ENCODE assay signal across 18 cellular contexts in the genomic region with DNA sequence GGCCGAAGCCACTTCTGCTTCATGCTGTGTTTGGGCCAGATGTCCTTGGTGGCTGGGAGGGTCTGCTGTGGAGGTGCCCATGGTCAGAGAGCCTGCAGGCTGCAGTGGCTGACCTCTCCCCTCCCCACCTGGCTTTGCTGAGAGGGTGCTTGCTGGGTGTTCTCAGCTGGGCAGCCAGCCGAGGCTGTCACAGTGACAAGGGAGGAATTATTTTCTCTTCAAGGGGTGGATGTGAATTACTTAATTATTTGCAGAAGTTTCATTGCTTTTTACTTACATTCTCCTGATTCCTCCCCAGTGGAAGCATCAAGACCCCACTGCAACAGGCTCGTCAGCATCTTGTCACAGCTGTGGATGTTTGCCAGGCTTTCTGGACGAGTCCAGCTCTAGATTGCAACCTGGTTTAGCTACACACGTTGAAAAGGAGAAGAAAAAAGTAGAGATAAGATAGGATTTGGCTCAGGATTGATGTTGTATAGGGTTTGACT.
A peak's percentile ranks its signal among the peaks of the same experiment; 100 is the strongest.
DNase-seq lines count a peak whose midpoint lies in the region; ATAC-seq and TF ChIP-seq lines count a peak whose summit lies in the region.
"Had no signal": no experiment of that assay in that cellular context is flagged by ENCODE, and none has a peak within 500 bp of the region (broad histone marks: within the 10 kb centered on the region; RNA-seq: fewer than 3 reads in every experiment).

No MANE protein-coding gene starts in this region.

- H3K36me3 ChIP-seq in gastroesophageal sphincter (no peaks in the 10 kb centered on the region), tibial nerve (no peaks in the 10 kb centered on the region)
- H3K36me3 ChIP-seq: brain microvascular endothelial cell had no signal

- H3K4me3 ChIP-seq in gastroesophageal sphincter, result peak overlapping the region in 1 of 2 donors; percentile 30
- H3K4me3 ChIP-seq in tibial nerve, result no peak overlapping the region

- intact Hi-C loops in left ventricle myocardium superior (cut with micrococcal nuclease) (no loop called here), Right ventricle myocardium inferior (cut with DNase I) (no loop called here)

- no peaks in the 10 kb centered on the region for H3K27me3 ChIP-seq in gastroesophageal sphincter
- no peaks in the 10 kb centered on the region for H3K27me3 ChIP-seq in tibial nerve
- H3K27me3 ChIP-seq: brain microvascular endothelial cell had no signal

- H3K9me3 ChIP-seq in gastroesophageal sphincter, result no peaks in the 10 kb centered on the region
- no peaks in the 10 kb centered on the region for H3K9me3 ChIP-seq in tibial nerve

- H3K27ac ChIP-seq in gastroesophageal sphincter, result peak overlapping the region in 3 of 4 donors; percentile 68 to 76 (median 70)
- H3K27ac ChIP-seq in tibial nerve, result peak overlapping the region; percentile 24 to 77 (median 49)
- H3K27ac ChIP-seq: brain microvascular endothelial cell had no signal

- TF ChIP-seq CTCF in gastroesophageal sphincter (IDR thresholded peaks at IDR 0.05) (no peak), tibial nerve (IDR thresholded peaks at IDR 0.05) (no peak)

- TF ChIP-seq POLR2A in gastroesophageal sphincter (IDR thresholded peaks at IDR 0.05) (no peak), tibial nerve (IDR thresholded peaks at IDR 0.05) (no peak)

- H3K4me1 ChIP-seq in gastroesophageal sphincter (peaks cover 7 to 100% (median 20%) of the 10 kb centered on the region in 3 donors), tibial nerve (peaks cover 0 to 62% (median 39%) of the 10 kb centered on the region in 4 donors)

- TF ChIP-seq EP300 in gastroesophageal sphincter (IDR thresholded peaks at IDR 0.05) (no peak), tibial nerve (IDR thresholded peaks at IDR 0.05) (no peak)

- ATAC-seq in left ventricle myocardium superior, result peak; percentile 37
- no peak for ATAC-seq in Right ventricle myocardium inferior
- no peak for ATAC-seq in gastroesophageal sphincter
- no peak for ATAC-seq in GM18498 (IDR thresholded peaks at IDR 0.05; ENCODE audit: unreplicated experiment)
- ATAC-seq: activated CD4-positive, CD25-positive, alpha-beta regulatory T cell treated with anti-CD3 and anti-CD28 coated beads, Interleukin-2, amount 50 U/mL, for 24 hours; activated T-cell treated with anti-CD3 and anti-CD28 coated beads, Interleukin-2, amount 50 U/mL, for 72 hours; natural killer cell had no signal

- WGBS in gastroesophageal sphincter (ENCODE audit: low coverage in 1 of 2), 2 donors, result 30 to 48% methylated on average over 3 to 4 of the region's 5 CpGs
- WGBS in tibial nerve, 2 donors, result 30 to 37% methylated on average over 4 to 5 of the region's 5 CpGs

- DNase-seq in left ventricle myocardium superior, result no peak
- no peak for DNase-seq in Right ventricle myocardium inferior (ENCODE audit: missing footprints)
- DNase-seq in cerebellar cortex (ENCODE audit: low spot score), result peak; percentile 38
- no peak for DNase-seq in tibial nerve (ENCODE audit: low spot score in 2 of 2)
- DNase-seq in activated CD8-positive, alpha-beta memory T cell treated with anti-CD3 and anti-CD28 coated beads, Interleukin-2, amount 50 U/mL, for 48 hours, result no peak
- DNase-seq in NCI-H1436 treated with DMSO at 0.1 percent for 48 hours (lab: John Stamatoyannopoulos, UW), result no peak
- DNase-seq: activated CD8-positive, alpha-beta memory T cell treated with anti-CD3 and anti-CD28 coated beads for 24 hours; activated T-cell treated with anti-CD3 and anti-CD28 coated beads, Interleukin-2, amount 50 U/mL, for 72 hours; brain microvascular endothelial cell; CD4-positive, CD25-positive, alpha-beta regulatory T cell; DMS 273 treated with DMSO at 0.1 percent for 48 hours; natural killer cell; NCI-H1930; NCI-H345; NCI-H82 had no signal
